In genomic region chr7:47470567-47471357, GRCh38 we compare ENCODE assay signal across 1 cellular context.
A peak's percentile ranks its signal among the peaks of the same experiment; 100 is the strongest.
TF ChIP-seq lines count a peak whose summit lies in the region.

No MANE protein-coding gene starts in this region.

TF ChIP-seq in HepG2, 621 proteins besides CTCF, POLR2A, EP300 and RAD21 (continued from another document and continues in another):
- TF ChIP-seq NONO (IDR thresholded peaks at IDR 0.05) (no peak), NONO (CRISPR knock-in tag; conservative IDR thresholded peaks at IDR 0.05) (0 out of 2 replicates have a peak, but pooled peaks have one; percentile 11), KDM1A (CRISPR knock-in tag; IDR thresholded peaks at IDR 0.05) (peak; percentile 42; the same call in 1 of the 2 replicates), NFKB2 (CRISPR knock-in tag; IDR thresholded peaks at IDR 0.05; ENCODE audit: borderline replicate concordance) (0 out of 2 replicates have a peak, but pooled peaks have one; percentile 36), STAT6 (CRISPR knock-in tag; IDR thresholded peaks at IDR 0.05; ENCODE audit: borderline replicate concordance) (0 out of 2 replicates have a peak, but pooled peaks have one; percentile 62), CBFB (CRISPR knock-in tag; IDR thresholded peaks at IDR 0.05) (0 out of 2 replicates have a peak, but pooled peaks have one; percentile 44), SIX4 (CRISPR knock-in tag; IDR thresholded peaks at IDR 0.05) (peak; percentile 98), ZNF709 (CRISPR knock-in tag; IDR thresholded peaks at IDR 0.05) (no peak), ZNF143 (CRISPR knock-in tag; IDR thresholded peaks at IDR 0.05) (peak; percentile 61; the same call in 1 of the 2 replicates), LCORL (IDR thresholded peaks at IDR 0.05) (peak; percentile 68; the same call in 1 of the 2 replicates), LCORL (CRISPR knock-in tag; IDR thresholded peaks at IDR 0.05) (peak; percentile 82), ZNF770 (CRISPR knock-in tag; IDR thresholded peaks at IDR 0.05) (no peak), ZNF747 (CRISPR knock-in tag; IDR thresholded peaks at IDR 0.05; ENCODE audit: borderline replicate concordance) (peak; percentile 13; the same call in 1 of the 2 replicates), TBX2 (CRISPR knock-in tag; IDR thresholded peaks at IDR 0.05; ENCODE audit: borderline replicate concordance) (peak; percentile 77), TAF15 (IDR thresholded peaks at IDR 0.05; ENCODE audit: low read depth, low read length, poor library complexity, severe bottlenecking) (no peak), ASH2L (IDR thresholded peaks at IDR 0.05; ENCODE audit: insufficient read length, low read depth, low read length) (peak; percentile 94), REXO4 (CRISPR knock-in tag; IDR thresholded peaks at IDR 0.05; ENCODE audit: borderline replicate concordance) (no peak), SALL1 (CRISPR knock-in tag; IDR thresholded peaks at IDR 0.05) (peak; percentile 50), MXI1 (IDR thresholded peaks at IDR 0.05; ENCODE audit: borderline replicate concordance, low read depth, low read length) (peak; percentile 15; the same call in 1 of the 3 replicates), KAT8 (CRISPR knock-in tag; IDR thresholded peaks at IDR 0.05) (no peak; the same call in 1 of the 2 replicates), POLR2AphosphoS5 (IDR thresholded peaks at IDR 0.05; ENCODE audit: low read depth, low read length) (peak; percentile 40; the same call in 1 of the 2 replicates), TFE3 (CRISPR knock-in tag; IDR thresholded peaks at IDR 0.05) (peak; percentile 21; the same call in 1 of the 2 replicates), KMT2B (CRISPR knock-in tag; IDR thresholded peaks at IDR 0.05) (0 out of 2 replicates have a peak, but pooled peaks have one; percentile 4), RARA (CRISPR knock-in tag; IDR thresholded peaks at IDR 0.05) (peak; percentile 81), TSC22D2 (CRISPR knock-in tag; IDR thresholded peaks at IDR 0.05; ENCODE audit: borderline replicate concordance) (0 out of 2 replicates have a peak, but pooled peaks have one; percentile 24), ZFYVE20 (CRISPR knock-in tag; IDR thresholded peaks at IDR 0.05; ENCODE audit: borderline replicate concordance, low read depth) (no peak), NPAS2 (CRISPR knock-in tag; IDR thresholded peaks at IDR 0.05; ENCODE audit: borderline replicate concordance) (no peak), ZNF766 (CRISPR knock-in tag; IDR thresholded peaks at IDR 0.05; ENCODE audit: borderline replicate concordance) (no peak), ZNF878 (CRISPR knock-in tag; IDR thresholded peaks at IDR 0.05) (0 out of 2 replicates have a peak, but pooled peaks have one; percentile 11), PAXIP1 (CRISPR knock-in tag; conservative IDR thresholded peaks at IDR 0.05) (peak; percentile 93), BRF2 (CRISPR knock-in tag; IDR thresholded peaks at IDR 0.05) (0 out of 2 replicates have a peak, but pooled peaks have one; percentile 59), ZNF691 (CRISPR knock-in tag; IDR thresholded peaks at IDR 0.05; ENCODE audit: borderline replicate concordance, low read depth) (0 out of 2 replicates have a peak, but pooled peaks have one; percentile 23), LBX2 (CRISPR knock-in tag; IDR thresholded peaks at IDR 0.05; ENCODE audit: borderline replicate concordance) (no peak), ZNF572 (CRISPR knock-in tag; IDR thresholded peaks at IDR 0.05) (no peak), MATR3 (CRISPR knock-in tag; IDR thresholded peaks at IDR 0.05) (no peak), BCL6 (CRISPR knock-in tag; IDR thresholded peaks at IDR 0.05) (peak; percentile 73), ZFP82 (CRISPR knock-in tag; IDR thresholded peaks at IDR 0.05; ENCODE audit: borderline replicate concordance) (no peak), POLR2G (IDR thresholded peaks at IDR 0.05; ENCODE audit: low read depth, low read length) (no peak), PRDM10 (CRISPR knock-in tag; IDR thresholded peaks at IDR 0.05; ENCODE audit: low read depth) (peak; percentile 39; the same call in 1 of the 2 replicates), RNF219 (CRISPR knock-in tag; IDR thresholded peaks at IDR 0.05) (no peak), DRAP1 (CRISPR knock-in tag; IDR thresholded peaks at IDR 0.05) (peak; percentile 71), ARID2 (CRISPR knock-in tag; IDR thresholded peaks at IDR 0.05; ENCODE audit: borderline replicate concordance) (peak; percentile 65; the same call in 1 of the 2 replicates), NFRKB (IDR thresholded peaks at IDR 0.05) (no peak)
